Comparison of ENCODE assay signal across 8 cellular contexts in genomic region chr6:21593927-21594421, GRCh38. TPM values are rescaled to one million over a fixed set of nuclear protein-coding genes. Genes with fewer than 3 reads are reported as not detected.
DNase-seq lines count a peak whose midpoint lies in the region; ATAC-seq and TF ChIP-seq lines count a peak whose summit lies in the region.

No MANE protein-coding gene starts in this region.

- H3K4me3 Mint-ChIP-seq in naive B cell = no peak overlapping the region

- H3K27ac Mint-ChIP-seq in naive B cell = no peak overlapping the region

- ATAC-seq in GM18907 (IDR thresholded peaks at IDR 0.05; ENCODE audit: unreplicated experiment) (peak; percentile 13), HG03135 (IDR thresholded peaks at IDR 0.05; ENCODE audit: unreplicated experiment) (peak; percentile 11), SK-N-SH treated with all-trans-retinoic acid at 6 μM for 48 hours (peak; percentile 47), naive B cell (ENCODE audit: low read depth in 2 of 2) (peak in 1 of 2 donors; percentile 6)

- peaks cover 22 to 23% (median 23%) of the 10 kb centered on the region in 3 donors for H3K4me1 Mint-ChIP-seq in naive B cell

- H3K36me3 Mint-ChIP-seq in naive B cell = no peaks in the 10 kb centered on the region

- H3K9me3 Mint-ChIP-seq in naive B cell = no peaks in the 10 kb centered on the region

- H3K4me3 ChIP-seq in epithelial cell of proximal tubule (ENCODE audit: low read depth, low read length) = peak overlapping the region; percentile 91

- peak; percentile 24 to 36 for DNase-seq in AML-193 (lab: John Stamatoyannopoulos, UW)
- DNase-seq in epithelial cell of proximal tubule (ENCODE audit: low read depth) = no peak
- DNase-seq in naive B cell = peak; percentile 37
- no peak for DNase-seq in NCI-H345 treated with DMSO at 0.1 percent for 48 hours (lab: John Stamatoyannopoulos, UW; ENCODE audit: unreplicated experiment)
- no peak for DNase-seq in cortex of kidney (lab: John Stamatoyannopoulos, UW)

- peaks cover 0 to 12% (median 7%) of the 10 kb centered on the region in 3 donors for H3K27me3 Mint-ChIP-seq in naive B cell

- TF ChIP-seq CTCF in epithelial cell of proximal tubule (conservative IDR thresholded peaks at IDR 0.05; ENCODE audit: low read depth, low read length) = no peak

TF ChIP-seq in SK-N-SH treated with all-trans-retinoic acid at 6 μM for 48 hours, 23 proteins besides CTCF, POLR2A, EP300 and RAD21:
- TF ChIP-seq ZNF70 (CRISPR knock-in tag; IDR thresholded peaks at IDR 0.05) = no peak
- 0 out of 2 replicates have a peak, but pooled peaks have one; percentile 6 for TF ChIP-seq TCF4 (CRISPR knock-in tag; IDR thresholded peaks at IDR 0.05; ENCODE audit: borderline replicate concordance)
- TF ChIP-seq OSR1 (CRISPR knock-in tag; IDR thresholded peaks at IDR 0.05) = no peak
- TF ChIP-seq RARB (CRISPR knock-in tag; IDR thresholded peaks at IDR 0.05) = no peak
- TF ChIP-seq CREB5 (CRISPR knock-in tag; IDR thresholded peaks at IDR 0.05; ENCODE audit: low read depth) = 0 out of 2 replicates have a peak, but pooled peaks have one; percentile 12
- TF ChIP-seq POU6F1 (CRISPR knock-in tag; IDR thresholded peaks at IDR 0.05; ENCODE audit: borderline replicate concordance, low read depth) = no peak
- no peak for TF ChIP-seq ISL1 (CRISPR knock-in tag; IDR thresholded peaks at IDR 0.05)
- peak; percentile 5; the same call in 1 of the 2 replicates for TF ChIP-seq ZFP3 (CRISPR knock-in tag; IDR thresholded peaks at IDR 0.05)

RNA-seq across cellular contexts. Expression of gene SOX4, which starts 0.4 kb away (rescaled TPM):
- 59.8 and 105 TPM in 2 replicates for total RNA-seq in epithelial cell of proximal tubule
- 1 to 10 TPM; 1.8 to 4.6 (median 3.1) TPM for polyA plus RNA-seq in naive B cell (ENCODE audit: low read depth in 6 of 6)

Comparison
In these comparisons a context has a peak if more than half of its experiments do, and no peak if none do; other contexts are left out.
1. DNase-seq: peak in AML-193 (2 of 2) and naive B cell (single experiment); none in epithelial cell of proximal tubule (single experiment), NCI-H345 treated with DMSO at 0.1 percent for 48 hours (single experiment) and cortex of kidney (single experiment).